1 cellular context compared by ENCODE assay signal in the genomic region with DNA sequence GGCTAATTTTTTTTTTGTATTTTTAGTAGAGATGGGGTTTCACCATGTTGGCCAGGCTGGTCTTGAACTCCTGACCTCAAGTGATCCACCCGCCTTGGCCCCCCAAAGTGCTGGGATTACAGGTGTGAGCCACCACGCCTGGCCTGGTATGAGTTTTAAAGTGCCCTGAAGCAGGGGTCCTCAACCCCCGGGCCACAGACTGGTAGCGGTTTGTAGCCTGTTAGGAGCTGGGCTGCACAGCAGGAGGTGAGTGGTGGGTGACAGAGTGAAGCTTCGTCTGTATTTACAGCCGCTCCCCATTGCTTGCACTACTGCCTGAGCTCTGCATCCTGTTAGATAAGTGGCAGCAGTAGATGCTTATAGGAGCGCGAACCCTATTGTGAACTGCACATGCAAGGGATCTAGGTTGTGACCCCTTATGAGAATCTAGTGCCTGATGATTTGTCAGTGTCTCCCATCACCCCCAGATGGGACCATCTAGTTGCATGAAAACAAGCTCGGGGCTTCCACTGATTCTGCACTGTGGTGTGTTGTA.
TF ChIP-seq lines count a peak whose summit lies in the region.
"Not testable (repeated sequence)": the region's sequence is repeated elsewhere in the genome, so short reads cannot be mapped to it uniquely, and the experiment has no call there.

No MANE protein-coding gene starts in this region.

TF ChIP-seq in K562, 482 proteins besides CTCF, POLR2A, EP300 and RAD21:
- TF ChIP-seq CBX1 (IDR thresholded peaks at IDR 0.05; ENCODE audit: low read depth) (0 out of 2 replicates have a peak, but pooled peaks have one; percentile 34), TEAD4 (IDR thresholded peaks at IDR 0.05; ENCODE audit: low read length) (0 out of 2 replicates have a peak, but pooled peaks have one; percentile 7), VEZF1 (CRISPR knock-in tag; IDR thresholded peaks at IDR 0.05) (0 out of 2 replicates have a peak, but pooled peaks have one; percentile 6), MEIS2 (IDR thresholded peaks at IDR 0.05; ENCODE audit: partially characterized antibody) (peak; percentile 35), CC2D1A (IDR thresholded peaks at IDR 0.05) (peak; percentile 68; the same call in 1 of the 2 replicates), ARID1B (IDR thresholded peaks at IDR 0.05) (peak; percentile 24; the same call in 1 of the 2 replicates), ZBTB33 (CRISPR knock-in tag; IDR thresholded peaks at IDR 0.05) (peak; percentile 42; the same call in 1 of the 2 replicates), NCOR1 (IDR thresholded peaks at IDR 0.05) (0 out of 2 replicates have a peak, but pooled peaks have one; percentile 26), CBFA2T3 (IDR thresholded peaks at IDR 0.05) (peak; percentile 61), ZBTB5 (IDR thresholded peaks at IDR 0.05) (peak; percentile 71), CEBPG (CRISPR knock-in tag; IDR thresholded peaks at IDR 0.05) (0 out of 2 replicates have a peak, but pooled peaks have one; percentile 6)
- not testable (repeated sequence) for TF ChIP-seq TEAD4 (CRISPR knock-in tag; IDR thresholded peaks at IDR 0.05; ENCODE audit: borderline replicate concordance); CEBPG (tag; conservative IDR thresholded peaks at IDR 0.05 in 1 of 2, IDR thresholded peaks at IDR 0.05 in 1 of 2)
TF ChIP-seq in K562: peak in this region for 11; not testable (repeated sequence) for 471.
